Comparison of ENCODE assay signal across 17 cellular contexts in the genomic region with DNA sequence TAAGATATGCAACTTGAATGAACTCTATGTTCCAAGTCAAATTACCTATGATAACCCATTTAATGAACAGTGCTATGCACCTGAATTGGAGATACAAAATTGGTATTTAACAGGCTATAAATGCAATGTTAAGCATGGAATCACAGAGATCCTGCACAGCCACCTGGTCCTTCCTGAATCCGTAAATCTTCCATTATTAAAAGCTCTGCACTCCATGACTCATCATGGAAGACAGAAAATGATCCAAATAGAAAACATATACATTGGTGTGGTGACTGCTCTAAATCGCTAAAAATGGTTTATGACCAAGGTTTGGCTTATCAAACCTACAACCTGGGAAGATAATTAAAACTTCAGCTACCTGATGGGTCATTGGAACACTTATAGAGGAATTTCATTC. TPM values are rescaled to one million over a fixed set of nuclear protein-coding genes. Genes with fewer than 3 reads are reported as not detected.
DNase-seq lines count a peak whose midpoint lies in the region; ATAC-seq and TF ChIP-seq lines count a peak whose summit lies in the region.
"Had no signal": no experiment of that assay in that cellular context is flagged by ENCODE, and none has a peak within 500 bp of the region (broad histone marks: within the 10 kb centered on the region; RNA-seq: fewer than 3 reads in every experiment).

No MANE protein-coding gene starts in this region.

- WGBS in IMR-90 (ENCODE audit: extremely low coverage in 2 of 2, insufficient read length in 1 of 2), 2 experiments, result no CpG with 5 or more reads among the region's 2 CpGs
- 92 to 93% methylated on average over 2 of the region's 2 CpGs for WGBS in endodermal cell (ENCODE audit: insufficient coverage in 1 of 2, insufficient read length in 1 of 2), 2 experiments

- H3K9me3 Mint-ChIP-seq in CD4-positive, alpha-beta T cell, result no peaks in the 10 kb centered on the region
- no peaks in the 10 kb centered on the region for H3K9me3 Mint-ChIP-seq in endodermal cell
- H3K9me3 Mint-ChIP-seq in naive thymus-derived CD8-positive, alpha-beta T cell, result no peaks in the 10 kb centered on the region
- H3K9me3 Mint-ChIP-seq: HFFc6 had no signal

- no peaks in the 10 kb centered on the region for H3K36me3 ChIP-seq in IMR-90 (ENCODE audit: control insufficient read depth, insufficient read depth, low read length)
- H3K36me3 ChIP-seq in endodermal cell (ENCODE audit: control insufficient read depth, insufficient read depth, low read length), result no peaks in the 10 kb centered on the region

- no peak overlapping the region for H2BK120ac ChIP-seq in IMR-90 (ENCODE audit: low read depth, low read length)

- no peaks in the 10 kb centered on the region for H3K27me3 Mint-ChIP-seq in CD4-positive, alpha-beta T cell
- H3K27me3 Mint-ChIP-seq in endodermal cell (ENCODE audit: insufficient read depth), result no peaks in the 10 kb centered on the region
- no peaks in the 10 kb centered on the region for H3K27me3 Mint-ChIP-seq in naive thymus-derived CD8-positive, alpha-beta T cell
- H3K27me3 Mint-ChIP-seq: B cell had no signal

- no peak overlapping the region for H2AK5ac ChIP-seq in IMR-90 (ENCODE audit: low read depth, low read length)

- H3K36me3 Mint-ChIP-seq in CD4-positive, alpha-beta T cell (ENCODE audit: low read depth), result peaks cover 57% of the 10 kb centered on the region
- no peaks in the 10 kb centered on the region for H3K36me3 Mint-ChIP-seq in endodermal cell (ENCODE audit: low read depth)
- peaks cover 0 to 33% (median 2%) of the 10 kb centered on the region in 3 donors for H3K36me3 Mint-ChIP-seq in naive thymus-derived CD8-positive, alpha-beta T cell

- no peak overlapping the region for H3K4me3 ChIP-seq in IMR-90 (ENCODE audit: insufficient read depth, low read depth, low read length)
- no peak overlapping the region for H3K4me3 ChIP-seq in endodermal cell (ENCODE audit: low read length)
- H3K4me3 ChIP-seq: PC-9 had no signal

- no TSS peak for BruUV-seq in IMR-90 (replicated peaks; lab: Mats Ljungman, UMichigan)

- H3K4ac ChIP-seq in IMR-90 (ENCODE audit: low read depth, low read length), result no peak overlapping the region

- H2AFZ ChIP-seq in IMR-90 (replicated peaks; ENCODE audit: low read length, poor library complexity), result no peak overlapping the region
- H2AFZ ChIP-seq: PC-9 had no signal

- no peak overlapping the region for H2BK20ac ChIP-seq in IMR-90 (ENCODE audit: low read depth, low read length)

- dilution Hi-C loops in IMR-90 (cut with HindIII; ENCODE audit: low sequenced_read_pairs, unreplicated experiment), result no loop called here

- no peak overlapping the region for H4K5ac ChIP-seq in IMR-90 (ENCODE audit: low read depth, low read length)

- H3K9me3 ChIP-seq in CD4-positive, alpha-beta T cell (ENCODE audit: control insufficient read depth, low read length), result no peaks in the 10 kb centered on the region
- H3K9me3 ChIP-seq in IMR-90 (ENCODE audit: control insufficient read depth, insufficient read depth, low read length) (no peaks in the 10 kb centered on the region), endodermal cell (ENCODE audit: control insufficient read depth, low read length) (no peaks in the 10 kb centered on the region)

- H3K27me3 ChIP-seq in CD4-positive, alpha-beta T cell (ENCODE audit: control insufficient read depth, insufficient read depth, low read length), result no peaks in the 10 kb centered on the region
- H3K27me3 ChIP-seq in IMR-90 (ENCODE audit: control insufficient read depth, insufficient read depth, low read length) (no peaks in the 10 kb centered on the region), endodermal cell (ENCODE audit: control insufficient read depth, insufficient read depth, low read length, poor library complexity, severe bottlenecking) (no peaks in the 10 kb centered on the region)

- no peak overlapping the region for H3K23ac ChIP-seq in IMR-90 (ENCODE audit: low read depth, low read length)

- H3K4me2 ChIP-seq in IMR-90 (ENCODE audit: low read depth, low read length), result no peak overlapping the region
- H3K4me2 ChIP-seq: PC-9 had no signal

- H3K56ac ChIP-seq in IMR-90 (ENCODE audit: extremely low read depth, insufficient read depth, low read length), result no peak overlapping the region

- no peak overlapping the region for H2AK9ac ChIP-seq in IMR-90 (replicated peaks; ENCODE audit: low read depth, low read length, poor library complexity)

- ATAC-seq in CD4-positive, alpha-beta T cell (ENCODE audit: poor library complexity), result no peak
- ATAC-seq in IMR-90 (ENCODE audit: low read depth), result no peak
- no peak for ATAC-seq in naive thymus-derived CD8-positive, alpha-beta T cell
- ATAC-seq in GM21423 (IDR thresholded peaks at IDR 0.05; ENCODE audit: unreplicated experiment), result no peak
- no peak for ATAC-seq in GM19324 (IDR thresholded peaks at IDR 0.05; ENCODE audit: low FRiP score, unreplicated experiment)

- no peak overlapping the region for H4K8ac ChIP-seq in IMR-90 (ENCODE audit: low read depth in 2 of 2, low read length in 2 of 2)

- no peak overlapping the region for H3K4me3 Mint-ChIP-seq in CD4-positive, alpha-beta T cell
- no peak overlapping the region for H3K4me3 Mint-ChIP-seq in endodermal cell
- no peak overlapping the region for H3K4me3 Mint-ChIP-seq in naive thymus-derived CD8-positive, alpha-beta T cell
- H3K4me3 Mint-ChIP-seq: B cell, HFFc6 had no signal

- H2BK5ac ChIP-seq in IMR-90 (ENCODE audit: low read depth, low read length, poor library complexity, severe bottlenecking), result no peak overlapping the region

- H3K9ac ChIP-seq in IMR-90 (ENCODE audit: low read depth, low read length) (no peak overlapping the region), endodermal cell (ENCODE audit: extremely low read depth, low read length, poor library complexity, severe bottlenecking) (no peak overlapping the region)

- TF ChIP-seq RAD21 in IMR-90 (IDR thresholded peaks at IDR 0.05; ENCODE audit: low read length), result no peak

- no peak for TF ChIP-seq CTCF in CD4-positive, alpha-beta T cell (IDR thresholded peaks at IDR 0.05)
- no peak for TF ChIP-seq CTCF in IMR-90 (conservative IDR thresholded peaks at IDR 0.05; ENCODE audit: low read depth, low read length)
- TF ChIP-seq CTCF in endodermal cell (conservative IDR thresholded peaks at IDR 0.05), result no peak

- intact Hi-C loops in CD4-positive, alpha-beta T cell (cut with DNase I, micrococcal nuclease), result no loop called here
- intact Hi-C loops in IMR-90 (cut with micrococcal nuclease), result loop anchor here (10.0 kb wide), 1 partner anchor 47 kb away; no protein-coding TSS in a partner anchor

- H3K27ac Mint-ChIP-seq in CD4-positive, alpha-beta T cell, result peak overlapping the region; percentile 62
- H3K27ac Mint-ChIP-seq in endodermal cell, result peak overlapping the region; percentile 13
- peak overlapping the region in 6 of 10 donors; percentile 7 to 77 (median 38) for H3K27ac Mint-ChIP-seq in naive thymus-derived CD8-positive, alpha-beta T cell
- H3K27ac Mint-ChIP-seq: B cell, HFFc6 had no signal

- CTCF ChIA-PET in CD4-positive, alpha-beta T cell (lab: Charles Lee), result no interaction called here
- CTCF ChIA-PET in IMR-90 (lab: Yijun Ruan, JAX), result interaction anchor here (0.6 kb wide), 1 partner anchor 24 kb away, joined by 3 read pairs; no protein-coding TSS in a partner anchor

- POLR2A ChIA-PET in CD4-positive, alpha-beta T cell (lab: Charles Lee), result interaction anchor here (0.8 to 2.0 kb wide), 3 partner anchors 40 to 135 kb away, joined by 3 to 7 read pairs (median 4); partner anchors contain the start of gene GLG1
- POLR2A ChIA-PET in IMR-90 (lab: Charles Lee; ENCODE audit: unreplicated experiment), result no interaction called here
- POLR2A ChIA-PET in naive thymus-derived CD8-positive, alpha-beta T cell (lab: Charles Lee), result interaction anchor here (1.7 kb wide), 1 partner anchor 8 kb away, joined by 7 read pairs; no protein-coding TSS in a partner anchor

- H3K27ac ChIP-seq in CD4-positive, alpha-beta T cell (ENCODE audit: low read depth, low read length), result no peak overlapping the region
- H3K27ac ChIP-seq in IMR-90 (ENCODE audit: insufficient read depth, low read length), result no peak overlapping the region
- H3K27ac ChIP-seq in endodermal cell (ENCODE audit: low read depth, low read length), result no peak overlapping the region
- H3K27ac ChIP-seq: PC-9 had no signal

- H2BK15ac ChIP-seq in IMR-90 (ENCODE audit: low read depth, low read length), result no peak overlapping the region

- H3K18ac ChIP-seq in IMR-90 (ENCODE audit: low read depth, low read length), result no peak overlapping the region

- in situ Hi-C loops in IMR-90 (cut with MboI; ENCODE audit: low sequenced_read_pairs), result no loop called here

- TF ChIP-seq POLR2A in IMR-90 (IDR thresholded peaks at IDR 0.05; ENCODE audit: low read depth, low read length), result no peak

- peaks cover 3% of the 10 kb centered on the region; the same call in 1 of the 2 replicates for H3K9me1 ChIP-seq in IMR-90 (ENCODE audit: insufficient read depth, low read length)

- no peak for DNase-seq in CD4-positive, alpha-beta T cell
- DNase-seq in IMR-90, result peak; percentile 18
- DNase-seq in endodermal cell, result no peak
- DNase-seq in naive thymus-derived CD8-positive, alpha-beta T cell, result no peak
- DNase-seq in Kasumi-1 (lab: John Stamatoyannopoulos, UW), result no peak
- DNase-seq: DMS79, HFFc6, NCI-H1092, NCI-H146, NCI-H2029 treated with DMSO at 0.1 percent for 48 hours, NCI-H2171, NCI-H526, PC-9, SW 1271 had no signal

- H3K79me1 ChIP-seq in IMR-90 (ENCODE audit: low read depth in 1 of 2, low read length in 2 of 2), result peaks cover 66 to 86% of the 10 kb centered on the region in 2 experiments

- H4K20me1 ChIP-seq in IMR-90 (ENCODE audit: insufficient read depth, low read length), result peaks cover 71% of the 10 kb centered on the region

- peaks cover 98% of the 10 kb centered on the region for H3K4me1 Mint-ChIP-seq in CD4-positive, alpha-beta T cell (ENCODE audit: low read depth)
- H3K4me1 Mint-ChIP-seq in endodermal cell, result peaks cover 8% of the 10 kb centered on the region
- H3K4me1 Mint-ChIP-seq in naive thymus-derived CD8-positive, alpha-beta T cell, result peaks cover 38 to 84% (median 83%) of the 10 kb centered on the region in 4 donors

- H4K91ac ChIP-seq in IMR-90 (ENCODE audit: insufficient read depth, low read depth, low read length), result no peak overlapping the region

- H3K4me1 ChIP-seq in IMR-90 (ENCODE audit: control insufficient read depth, insufficient read depth, low read length), result peaks cover 2% of the 10 kb centered on the region; the same call in 1 of the 2 replicates
- no peaks in the 10 kb centered on the region for H3K4me1 ChIP-seq in endodermal cell (ENCODE audit: control insufficient read depth, insufficient read depth, low read length)

- H3K14ac ChIP-seq in IMR-90 (replicated peaks; ENCODE audit: low read depth, low read length), result no peak overlapping the region

TF ChIP-seq in IMR-90, 13 proteins besides CTCF, POLR2A, EP300 and RAD21 (continues in another document):
- no peak for TF ChIP-seq MAFK (IDR thresholded peaks at IDR 0.05; ENCODE audit: low read depth, low read length)

RNA-seq across cellular contexts. Expression of gene GLG1, which starts 45.3 kb away (rescaled TPM):
- 100 to 1,000 TPM; 110 to 114 TPM for total RNA-seq in CD4-positive, alpha-beta T cell
- total RNA-seq in IMR-90 (2012; rRNA removed) (90.0 and 91.0 TPM in 2 replicates), endodermal cell (100 to 1,000 TPM; 120 to 136 TPM)
- 93.1 and 107 TPM in 2 replicates for polyA plus RNA-seq in IMR-90 (2012; rRNA removed)
- polyA plus RNA-seq in IMR-90 (2012; cell fraction: cytosol; rRNA removed), result 51.2 and 73.5 TPM in 2 replicates
- 46.2 and 115 TPM in 2 replicates for polyA plus RNA-seq in IMR-90 (2012; cell fraction: nucleus; rRNA removed; ENCODE audit: low replicate concordance)
- polyA plus RNA-seq in endodermal cell (2013, experiment 1 of 2), result 94.6 TPM
- 93.6 TPM for polyA plus RNA-seq in endodermal cell (2013, experiment 2 of 2)
- total RNA-seq in naive thymus-derived CD8-positive, alpha-beta T cell, result 100 to 1,000 TPM; 192 to 195 TPM
- 100 to 1,000 TPM; 137 to 210 (median 164) TPM for polyA plus RNA-seq in naive thymus-derived CD8-positive, alpha-beta T cell
